22 cellular contexts compared by ENCODE assay signal in the genomic region with DNA sequence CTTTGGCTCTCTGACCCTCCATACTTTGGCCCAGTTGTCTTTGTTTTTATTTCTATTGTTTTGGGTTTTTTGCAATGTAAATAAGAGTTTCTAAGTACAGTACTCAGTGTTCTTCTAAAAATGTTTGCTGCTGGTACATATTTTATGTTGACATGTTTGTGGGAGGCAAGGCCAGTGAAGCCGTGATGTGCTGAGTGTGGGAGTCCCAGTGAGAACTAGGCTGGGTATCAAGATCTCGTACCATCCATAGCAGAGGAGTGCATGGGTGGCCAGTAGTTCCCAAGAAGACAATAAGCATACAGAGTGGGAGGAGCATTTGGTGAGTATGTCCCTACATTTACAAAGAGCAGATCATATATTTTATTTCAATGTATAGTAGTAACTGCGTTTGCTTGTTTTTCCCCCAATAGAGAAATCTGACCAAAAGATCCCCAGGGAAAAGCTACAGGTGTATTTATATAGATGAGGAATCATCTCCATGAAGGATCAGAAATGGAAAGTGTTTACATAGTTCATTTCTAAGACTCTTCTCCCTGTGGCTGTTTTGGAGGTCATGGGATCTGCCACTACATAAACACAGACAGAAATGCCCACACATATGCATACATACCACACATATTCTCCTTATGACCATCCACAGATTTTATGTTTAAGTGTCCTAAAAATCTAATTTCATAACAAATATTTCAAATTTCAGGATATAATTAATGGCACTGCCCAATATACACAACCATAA.
"Had no signal": no experiment of that assay in that cellular context is flagged by ENCODE, and none has a peak within 500 bp of the region (broad histone marks: within the 10 kb centered on the region; RNA-seq: fewer than 3 reads in every experiment).

No MANE protein-coding gene starts in this region.

- DNase-seq: activated CD4-positive, alpha-beta T cell treated with anti-CD3 and anti-CD28 coated beads, Interleukin-2, amount 10 ng/mL, durations not matched to agents 24 days and 14 days; activated CD8-positive, alpha-beta T cell treated with anti-CD3 and anti-CD28 coated beads, Interleukin-2, amount 10 ng/mL, durations not matched to agents 7 days and 5 days; activated naive CD4-positive, alpha-beta T cell treated with anti-CD3 and anti-CD28 coated beads for 36 hours; activated T-cell treated with anti-CD3 and anti-CD28 coated beads, Interleukin-2, amount 50 U/mL, for 4 hours; aorta; effector CD4-positive, alpha-beta T cell; foreskin keratinocyte; glutamatergic neuron; left ventricle myocardium inferior; mucosa of descending colon; naive B cell; psoas muscle; right lobe of liver; stimulated activated CD4-positive, alpha-beta T cell treated with anti-CD3 and anti-CD28 coated beads, Interleukin-4, amount 100 ng/mL, for 4 hours; T-helper 1 cell; T1000; upper lobe of right lung had no signal

- H3K27me3 ChIP-seq: breast epithelium, foreskin keratinocyte, neural progenitor cell, right lobe of liver, upper lobe of right lung had no signal

- ATAC-seq: activated CD8-positive, alpha-beta T cell treated with anti-CD3 and anti-CD28 coated beads, Interleukin-2, amount 10 ng/mL, durations not matched to agents 7 days and 5 days; activated T-cell treated with anti-CD3 and anti-CD28 coated beads, Interleukin-2, amount 50 U/mL, for 4 hours; esophagus mucosa; foreskin keratinocyte; mucosa of descending colon; psoas muscle; right lobe of liver; stimulated activated memory B cell treated with anti-CD40 and anti-IgM and Interleukin-4, amounts not matched to agents 10 μg/mL and 1 μg/mL and 100 μg/mL, for 72 hours; upper lobe of right lung had no signal

- H3K4me3 ChIP-seq: breast epithelium, left ventricle myocardium inferior, mucosa of descending colon, neural progenitor cell, psoas muscle, right lobe of liver, thoracic aorta, upper lobe of right lung had no signal

- H3K36me3 ChIP-seq: breast epithelium, left ventricle myocardium inferior, neural progenitor cell, right lobe of liver, thoracic aorta, upper lobe of right lung had no signal

- H3K4me1 ChIP-seq: breast epithelium, neural progenitor cell, psoas muscle, right lobe of liver, upper lobe of right lung had no signal

- H3K9me3 ChIP-seq: breast epithelium, left ventricle myocardium inferior, mucosa of descending colon, psoas muscle, right lobe of liver, thoracic aorta, upper lobe of right lung had no signal

- H3K27ac ChIP-seq: breast epithelium, foreskin keratinocyte, left ventricle myocardium inferior, neural progenitor cell, psoas muscle, right lobe of liver, thoracic aorta, upper lobe of right lung had no signal
